ENCODE assay signal across 14 cellular contexts in genomic region chr2:38850045-38850444, GRCh38. TPM values are rescaled to one million over a fixed set of nuclear protein-coding genes. Genes with fewer than 3 reads are reported as not detected.
DNase-seq lines count a peak whose midpoint lies in the region; ATAC-seq and TF ChIP-seq lines count a peak whose summit lies in the region.
"Had no signal": no experiment of that assay in that cellular context is flagged by ENCODE, and none has a peak within 500 bp of the region (broad histone marks: within the 10 kb centered on the region; RNA-seq: fewer than 3 reads in every experiment).

No MANE protein-coding gene starts in this region.

- ATAC-seq in GM18870 (IDR thresholded peaks at IDR 0.05; ENCODE audit: unreplicated experiment) (peak; percentile 89), GM21576 (IDR thresholded peaks at IDR 0.05; ENCODE audit: unreplicated experiment) (peak; percentile 92), HG03066 (IDR thresholded peaks at IDR 0.05; ENCODE audit: low read depth, unreplicated experiment) (peak; percentile 97), naive B cell (ENCODE audit: low read depth in 2 of 2) (peak; percentile 56 to 73)
- ATAC-seq: left colon had no signal

- no peak overlapping the region for H3K4me3 ChIP-seq in esophagus muscularis mucosa
- H3K4me3 ChIP-seq: adrenal gland had no signal

- DNase-seq in naive B cell (no peak), caudate nucleus (lab: John Stamatoyannopoulos, UW) (no peak), SK-N-DZ (ENCODE audit: low spot score) (no peak), CD1c-positive myeloid dendritic cell (ENCODE audit: extremely low spot score) (no peak), esophagus muscularis mucosa (ENCODE audit: extremely low spot score) (no peak)
- DNase-seq: adrenal gland; left colon; NCI-H2227 treated with DMSO at 0.1 percent for 48 hours; stimulated activated CD4-positive, alpha-beta T cell treated with anti-CD3 and anti-CD28 coated beads, Interleukin-15, amount 100 ng/mL, for 24 hours had no signal

- no peak overlapping the region for H3K4me3 Mint-ChIP-seq in naive B cell
- H3K4me3 Mint-ChIP-seq: dendritic cell treated with granulocyte-macrophage colony-stimulating factor and Interleukin-4, amounts not matched to agents 40 ng/mL and 50 ng/mL, for 4 days; neural crest cell had no signal

- 94% methylated on average over 3 of the region's 3 CpGs for WGBS in esophagus muscularis mucosa

- TF ChIP-seq EP300 in esophagus muscularis mucosa (IDR thresholded peaks at IDR 0.05): no peak

- no peaks in the 10 kb centered on the region for H3K9me3 ChIP-seq in esophagus muscularis mucosa
- H3K9me3 ChIP-seq: adrenal gland had no signal

- H3K27ac Mint-ChIP-seq in naive B cell: peak overlapping the region in 5 of 6 donors; percentile 39 to 78 (median 54)
- H3K27ac Mint-ChIP-seq: dendritic cell treated with granulocyte-macrophage colony-stimulating factor and Interleukin-4, amounts not matched to agents 40 ng/mL and 50 ng/mL, for 4 days had no signal

- no peaks in the 10 kb centered on the region for H3K9me3 Mint-ChIP-seq in naive B cell
- H3K9me3 Mint-ChIP-seq: dendritic cell treated with granulocyte-macrophage colony-stimulating factor and Interleukin-4, amounts not matched to agents 40 ng/mL and 50 ng/mL, for 4 days; neural crest cell had no signal

- intact Hi-C loops in esophagus muscularis mucosa (cut with DNase I): no loop called here

- TF ChIP-seq POLR2A in esophagus muscularis mucosa (IDR thresholded peaks at IDR 0.05; ENCODE audit: low read depth): no peak

- H3K4me1 ChIP-seq in esophagus muscularis mucosa: no peaks in the 10 kb centered on the region
- H3K4me1 ChIP-seq: adrenal gland had no signal

- H3K36me3 Mint-ChIP-seq in naive B cell: peaks cover 21 to 37% of the 10 kb centered on the region in 2 donors

- H3K27ac ChIP-seq in caudate nucleus (ENCODE audit: low read depth, low read length): no peak overlapping the region
- H3K27ac ChIP-seq in esophagus muscularis mucosa (replicated peaks in 1 of 4): no peak overlapping the region
- H3K27ac ChIP-seq: adrenal gland had no signal

- no peaks in the 10 kb centered on the region for H3K27me3 ChIP-seq in esophagus muscularis mucosa
- H3K27me3 ChIP-seq: adrenal gland had no signal

- H3K36me3 ChIP-seq in esophagus muscularis mucosa: peaks cover 17 to 90% (median 59%) of the 10 kb centered on the region in 4 donors

- peaks cover 6 to 20% (median 17%) of the 10 kb centered on the region in 3 donors for H3K4me1 Mint-ChIP-seq in naive B cell
- H3K4me1 Mint-ChIP-seq: neural crest cell had no signal

- H3K27me3 Mint-ChIP-seq in naive B cell: no peaks in the 10 kb centered on the region
- H3K27me3 Mint-ChIP-seq: dendritic cell treated with granulocyte-macrophage colony-stimulating factor and Interleukin-4, amounts not matched to agents 40 ng/mL and 50 ng/mL, for 4 days had no signal

- TF ChIP-seq CTCF in esophagus muscularis mucosa (IDR thresholded peaks at IDR 0.05): no peak

RNA-seq across cellular contexts. Expression of gene DHX57, which starts 25.7 kb away (rescaled TPM):
- 10 to 100 TPM in 3 of 6 donors, 1 to 10 TPM in 3; 7.2 to 13.2 (median 9.9) TPM for polyA plus RNA-seq in naive B cell (ENCODE audit: low read depth in 6 of 6)
- 17.0 and 19.3 TPM in 2 replicates for polyA plus RNA-seq in SK-N-DZ (2014; cell fraction: cytosol; rRNA removed)
- polyA plus RNA-seq in SK-N-DZ (2014; cell fraction: nucleus; rRNA removed): 19.9 and 27.5 TPM in 2 replicates
- total RNA-seq in esophagus muscularis mucosa: 10 to 100 TPM; 11.1 to 17.4 (median 12.2) TPM

RNA-seq across cellular contexts. Expression of gene MORN2, which starts 25.7 kb away (rescaled TPM):
- polyA plus RNA-seq in naive B cell (ENCODE audit: low read depth in 6 of 6): 10 to 100 TPM in 4 of 6 donors, 1 to 10 TPM in 2; 7.8 to 21.6 (median 11.4) TPM
- polyA plus RNA-seq in SK-N-DZ (2014; cell fraction: cytosol; rRNA removed): 23.1 and 27.8 TPM in 2 replicates
- 16.8 and 17.8 TPM in 2 replicates for polyA plus RNA-seq in SK-N-DZ (2014; cell fraction: nucleus; rRNA removed)
- 10 to 100 TPM in 1 of 4 donors, 1 to 10 TPM in 3; 8.7 to 10.8 (median 9.7) TPM for total RNA-seq in esophagus muscularis mucosa

RNA-seq across cellular contexts. Expression of gene ARHGEF33, which starts 39.6 kb away (rescaled TPM):
- polyA plus RNA-seq in naive B cell (ENCODE audit: low read depth in 6 of 6): under 1 TPM in 1 of 6 donors, not detected in 5; 0.30 TPM
- 0.24 and 0.31 TPM in 2 replicates for polyA plus RNA-seq in SK-N-DZ (2014; cell fraction: cytosol; rRNA removed)
- 0.44 TPM in 1 of 2 replicates, not detected in the other for polyA plus RNA-seq in SK-N-DZ (2014; cell fraction: nucleus; rRNA removed)
- total RNA-seq in esophagus muscularis mucosa: 1 to 10 TPM in 1 of 4 donors, under 1 TPM in 3; 0.66 to 2.1 (median 0.82) TPM
